In genomic region chr2:182980115-182980514, GRCh38 we compare ENCODE assay signal across 9 cellular contexts. TPM values are rescaled to one million over a fixed set of nuclear protein-coding genes. Genes with fewer than 3 reads are reported as not detected.
DNase-seq lines count a peak whose midpoint lies in the region; ATAC-seq, FAIRE-seq and TF ChIP-seq lines count a peak whose summit lies in the region.
"Had no signal": no experiment of that assay in that cellular context is flagged by ENCODE, and none has a peak within 500 bp of the region (broad histone marks: within the 10 kb centered on the region; RNA-seq: fewer than 3 reads in every experiment).

No MANE protein-coding gene starts in this region.

- H3K36me3 ChIP-seq in mucosa of descending colon (ENCODE audit: low read depth): peaks cover 1% of the 10 kb centered on the region

- no peaks in the 10 kb centered on the region for H3K4me1 ChIP-seq in mucosa of descending colon (ENCODE audit: low read depth)

- FAIRE-seq in colon (lab: Jason Lieb, UNC): peak; percentile 94

- DNase-seq in DMS 273 (lab: John Stamatoyannopoulos, UW; ENCODE audit: unreplicated experiment) (peak; percentile 72), NCI-H82 (lab: John Stamatoyannopoulos, UW) (peak; percentile 68), mucosa of descending colon (no peak)
- no peak for DNase-seq in activated naive CD4-positive, alpha-beta T cell treated with anti-CD3 and anti-CD28 coated beads, Interleukin-2, amount 50 U/mL, for 16 hours

- TF ChIP-seq CTCF in mucosa of descending colon (IDR thresholded peaks at IDR 0.05): no peak

- no peaks in the 10 kb centered on the region for H3K9me3 ChIP-seq in mucosa of descending colon

- intact Hi-C loops in mucosa of descending colon (cut with DNase I, micrococcal nuclease): loop anchor here in 1 of 2 donors (10.0 kb wide), 1 partner anchor 215 kb away; no protein-coding TSS in a partner anchor

- no peak overlapping the region for H3K4me3 ChIP-seq in mucosa of descending colon

- peak; percentile 65 for ATAC-seq in GM21390 (IDR thresholded peaks at IDR 0.05; ENCODE audit: unreplicated experiment)
- peak; percentile 57 for ATAC-seq in HG03575 (IDR thresholded peaks at IDR 0.05; ENCODE audit: extremely low read depth, insufficient number of reproducible peaks, low FRiP score, unreplicated experiment)
- peak; percentile 53 for ATAC-seq in mucosa of descending colon
- no peak for ATAC-seq in GM19397 (IDR thresholded peaks at IDR 0.05; ENCODE audit: unreplicated experiment)
- ATAC-seq: naive thymus-derived CD8-positive, alpha-beta T cell had no signal

RNA-seq across cellular contexts. Expression of gene NCKAP1, which starts 58.1 kb away (rescaled TPM):
- 100 to 1,000 TPM in 1 of 3 donors, 10 to 100 TPM in 2; 81.5 to 194 (median 87.2) TPM for total RNA-seq in mucosa of descending colon

Comparison
In these comparisons a context has a peak if more than half of its experiments do, and no peak if none do; other contexts are left out.
1. DNase-seq: peak in DMS 273 (single experiment) and NCI-H82 (single experiment); none in mucosa of descending colon (0 of 3) and activated naive CD4-positive, alpha-beta T cell treated with anti-CD3 and anti-CD28 coated beads, Interleukin-2, amount 50 U/mL, for 16 hours (single experiment).